Comparison of ENCODE assay signal across 8 cellular contexts in genomic region chr12:47717443-47718193, GRCh38. TPM values are rescaled to one million over a fixed set of nuclear protein-coding genes. Genes with fewer than 3 reads are reported as not detected.
DNase-seq lines count a peak whose midpoint lies in the region; ATAC-seq and TF ChIP-seq lines count a peak whose summit lies in the region.

No MANE protein-coding gene starts in this region.

- in situ Hi-C loops in SK-MEL-5 (cut with HindIII; ENCODE audit: low pct_unique_long_range_greater_than_20kb, low sequenced_read_pairs), result no loop called here

- H4K91ac ChIP-seq in trophoblast cell (ENCODE audit: low read depth, low read length), result peak overlapping the region; percentile 29

- TF ChIP-seq CTCF in LNCaP clone FGC (IDR thresholded peaks at IDR 0.05; ENCODE audit: control insufficient read depth, extremely low read depth, insufficient read depth) (peak; percentile 78), heart left ventricle (IDR thresholded peaks at IDR 0.05) (peak; percentile 85 to 97 (median 90))

- no peaks in the 10 kb centered on the region for H3K79me2 ChIP-seq in trophoblast cell (ENCODE audit: control insufficient read depth, insufficient read depth, low read length, poor library complexity)

- peaks cover 3% of the 10 kb centered on the region for H3K79me1 ChIP-seq in trophoblast cell (ENCODE audit: low read length)

- no peaks in the 10 kb centered on the region for H3K9me3 ChIP-seq in heart left ventricle
- H3K9me3 ChIP-seq in trophoblast cell (ENCODE audit: insufficient read depth, low read depth, low read length), result no peaks in the 10 kb centered on the region

- no peak overlapping the region for H3K4ac ChIP-seq in trophoblast cell (ENCODE audit: low read depth, low read length)

- H3K4me1 ChIP-seq in heart left ventricle (peaks cover 7 to 56% (median 44%) of the 10 kb centered on the region in 12 donors), trophoblast cell (ENCODE audit: control insufficient read depth in 1 of 2, insufficient read depth in 2 of 2, low read length in 2 of 2) (peaks cover 2 to 3% of the 10 kb centered on the region in 2 experiments)

- no peak overlapping the region for H2BK12ac ChIP-seq in trophoblast cell (ENCODE audit: low read length)

- no peak for TF ChIP-seq POLR2A in heart left ventricle (IDR thresholded peaks at IDR 0.05)

- peak; percentile 91 to 96 (median 94) for ATAC-seq in heart left ventricle
- ATAC-seq in GM21723 (IDR thresholded peaks at IDR 0.05; ENCODE audit: unreplicated experiment), result no peak
- no peak for ATAC-seq in GM18520 (IDR thresholded peaks at IDR 0.05; ENCODE audit: unreplicated experiment)

- H3K36me3 ChIP-seq in heart left ventricle, result peaks cover 0 to 6% (median 0%) of the 10 kb centered on the region in 9 donors
- H3K36me3 ChIP-seq in trophoblast cell (ENCODE audit: control insufficient read depth in 1 of 2, insufficient read depth in 2 of 2, low read length in 2 of 2), result no peaks in the 10 kb centered on the region

- DNase-seq in GM03348 (ENCODE audit: low spot score) (peak; percentile 94), LNCaP clone FGC (ENCODE audit: low read depth) (peak; percentile 72), SK-MEL-5 (ENCODE audit: low read depth, low spot score) (peak; percentile 83), anterior cingulate cortex (lab: John Stamatoyannopoulos, UW) (peak in 54 of 58 donors; percentile 33 to 90 (median 68)), heart left ventricle (peak; percentile 89 to 92 (median 91)), trophoblast cell (peak; percentile 35 to 61)

- H4K8ac ChIP-seq in trophoblast cell (ENCODE audit: low read depth, low read length), result peak overlapping the region; percentile 42

- H3K27me3 ChIP-seq in heart left ventricle, result no peaks in the 10 kb centered on the region
- H3K27me3 ChIP-seq in trophoblast cell (ENCODE audit: insufficient read depth, low read length), result no peaks in the 10 kb centered on the region

- H3K4me2 ChIP-seq in trophoblast cell (ENCODE audit: low read length), result no peak overlapping the region

- no peak overlapping the region for H3K23ac ChIP-seq in trophoblast cell (ENCODE audit: low read length)

- H3K4me3 ChIP-seq in LNCaP clone FGC (ENCODE audit: low read depth, low read length), result no peak overlapping the region
- H3K4me3 ChIP-seq in heart left ventricle, result peak overlapping the region in 2 of 12 donors; percentile 1 to 12
- H3K4me3 ChIP-seq in trophoblast cell (ENCODE audit: low read depth, low read length), result no peak overlapping the region

- H2AK5ac ChIP-seq in trophoblast cell (ENCODE audit: low read length), result no peak overlapping the region

- H4K12ac ChIP-seq in trophoblast cell (ENCODE audit: low read depth, low read length), result no peak overlapping the region

- no peak overlapping the region for H3K9ac ChIP-seq in trophoblast cell (ENCODE audit: low read length)

- no peak overlapping the region for H2AFZ ChIP-seq in trophoblast cell (ENCODE audit: insufficient read depth, low read length, poor library complexity)

- H3K18ac ChIP-seq in trophoblast cell (ENCODE audit: low read length), result no peak overlapping the region

- H3K27ac ChIP-seq in heart left ventricle (peak overlapping the region; percentile 80 to 96 (median 94)), trophoblast cell (ENCODE audit: low read depth, low read length) (no peak overlapping the region)

- H3K14ac ChIP-seq in trophoblast cell (ENCODE audit: low read length), result no peak overlapping the region

- H2BK120ac ChIP-seq in trophoblast cell (ENCODE audit: insufficient read depth, low read length, poor library complexity), result no peak overlapping the region

- WGBS in heart left ventricle, 4 donors, result 2 to 3% (median 3%) methylated on average over 13 of the region's 13 CpGs
- no CpG with 5 or more reads among the region's 13 CpGs for WGBS in trophoblast cell (ENCODE audit: extremely low coverage, insufficient coverage, insufficient read length)

- intact Hi-C loops in heart left ventricle (cut with DNase I), result loop anchor here (1.0 to 10.0 kb wide), 15 partner anchors 17 to 247 kb away; partner anchors contain the start of genes RAPGEF3 (in 3 of the 10) and TMEM106C (in 2 of the 10)

- no peak overlapping the region for H2BK5ac ChIP-seq in trophoblast cell (ENCODE audit: low read depth, low read length, poor library complexity)

RNA-seq across cellular contexts. Expression of gene ENDOU, which starts 7.7 kb away (rescaled TPM):
- total RNA-seq in SK-MEL-5 (2014; rRNA removed; shearing (Covaris generic)), result not detected in 2 replicates
- polyA plus RNA-seq in SK-MEL-5 (2015; cell fraction: cytosol; rRNA removed), result not detected in 2 replicates
- not detected in 2 replicates for polyA plus RNA-seq in SK-MEL-5 (2015; cell fraction: nucleus; rRNA removed)
- total RNA-seq in heart left ventricle, result 1 to 10 TPM in 1 of 9 donors, under 1 TPM in 4, not detected in 4; 0.12 to 2.5 (median 0.27) TPM
- under 1 TPM; 0.08 to 0.42 TPM for polyA plus RNA-seq in heart left ventricle
- polyA plus RNA-seq in trophoblast cell (2013), result 26.2 and 28.2 TPM in 2 replicates

RNA-seq across cellular contexts. Expression of gene RPAP3, which starts 11.8 kb away (rescaled TPM):
- 30.0 and 31.7 TPM in 2 replicates for total RNA-seq in SK-MEL-5 (2014; rRNA removed; shearing (Covaris generic))
- 25.6 and 30.7 TPM in 2 replicates for polyA plus RNA-seq in SK-MEL-5 (2015; cell fraction: cytosol; rRNA removed)
- 21.1 and 30.0 TPM in 2 replicates for polyA plus RNA-seq in SK-MEL-5 (2015; cell fraction: nucleus; rRNA removed)
- total RNA-seq in heart left ventricle, result 10 to 100 TPM; 11.1 to 25.2 (median 22.3) TPM
- 10 to 100 TPM in 1 of 2 donors, 1 to 10 TPM in 1; 7.2 to 15.5 TPM for polyA plus RNA-seq in heart left ventricle
- polyA plus RNA-seq in trophoblast cell (2013), result 30.6 and 32.7 TPM in 2 replicates

RNA-seq across cellular contexts. Expression of gene RAPGEF3, which starts 41.1 kb away (rescaled TPM):
- total RNA-seq in SK-MEL-5 (2014; rRNA removed; shearing (Covaris generic)), result 1.1 and 1.3 TPM in 2 replicates
- polyA plus RNA-seq in SK-MEL-5 (2015; cell fraction: cytosol; rRNA removed), result 0.43 and 4.2 TPM in 2 replicates
- 2.9 and 9.0 TPM in 2 replicates for polyA plus RNA-seq in SK-MEL-5 (2015; cell fraction: nucleus; rRNA removed)
- total RNA-seq in heart left ventricle, result 10 to 100 TPM; 14.5 to 47.8 (median 23.9) TPM
- 10 to 100 TPM; 18.6 to 62.1 TPM for polyA plus RNA-seq in heart left ventricle
- 0.68 and 0.78 TPM in 2 replicates for polyA plus RNA-seq in trophoblast cell (2013)

RNA-seq across cellular contexts. Expression of gene SLC48A1, which starts 55.4 kb away (rescaled TPM):
- 12.7 and 12.9 TPM in 2 replicates for total RNA-seq in SK-MEL-5 (2014; rRNA removed; shearing (Covaris generic))
- polyA plus RNA-seq in SK-MEL-5 (2015; cell fraction: cytosol; rRNA removed), result 23.4 and 31.2 TPM in 2 replicates
- polyA plus RNA-seq in SK-MEL-5 (2015; cell fraction: nucleus; rRNA removed), result 12.6 and 20.3 TPM in 2 replicates
- 10 to 100 TPM; 17.6 to 68.2 (median 23.9) TPM for total RNA-seq in heart left ventricle
- 10 to 100 TPM; 13.0 to 16.5 TPM for polyA plus RNA-seq in heart left ventricle
- polyA plus RNA-seq in trophoblast cell (2013), result 4.7 and 4.8 TPM in 2 replicates

Comparison
In these comparisons a context has a peak if more than half of its experiments do, and no peak if none do; other contexts are left out.
1. ATAC-seq: peak in heart left ventricle (4 of 4); none in GM21723 (single experiment) and GM18520 (single experiment).
2. Peak in every context shown above with its lines, with median percentiles within 50 percentile points of each other: DNase-seq.